In the genomic region with DNA sequence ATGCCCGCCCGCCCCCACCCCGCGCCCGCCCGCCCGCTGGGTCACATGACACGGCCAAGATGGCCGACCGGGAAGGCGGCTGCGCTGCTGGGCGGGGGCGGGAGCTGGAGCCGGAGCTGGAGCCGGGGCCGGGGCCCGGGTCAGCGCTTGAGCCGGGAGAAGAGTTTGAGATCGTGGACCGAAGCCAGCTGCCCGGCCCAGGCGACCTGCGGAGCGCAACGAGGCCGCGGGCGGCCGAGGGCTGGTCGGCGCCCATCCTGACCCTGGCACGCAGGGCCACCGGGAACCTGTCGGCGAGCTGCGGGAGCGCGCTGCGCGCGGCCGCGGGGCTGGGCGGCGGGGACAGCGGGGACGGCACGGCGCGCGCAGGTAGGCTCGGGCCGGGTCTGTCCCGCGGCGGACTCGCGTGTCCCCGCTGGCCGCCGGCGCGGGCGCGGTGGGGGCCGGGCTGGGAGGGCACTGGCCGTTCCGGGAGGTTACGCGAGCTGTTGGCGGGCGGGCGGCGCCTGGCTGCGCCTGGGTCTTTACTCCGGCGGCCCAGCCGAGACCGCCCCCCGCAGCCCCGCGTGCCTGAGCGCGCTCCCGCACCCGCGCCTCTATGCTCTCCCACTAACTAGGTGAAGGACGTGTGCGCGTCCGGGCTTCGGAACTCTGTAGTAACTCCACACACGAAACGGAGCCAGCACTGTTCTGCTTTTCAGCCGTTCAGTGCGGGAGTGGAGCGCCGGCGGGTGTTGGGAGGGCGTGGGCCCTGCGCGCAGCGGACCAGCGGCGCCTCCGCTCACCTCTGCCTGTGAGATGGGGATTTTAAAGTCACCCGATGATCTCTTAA, we compare ENCODE assay signal across 8 cellular contexts. TPM values are rescaled to one million over a fixed set of nuclear protein-coding genes. Genes with fewer than 3 reads are reported as not detected.
DNase-seq lines count a peak whose midpoint lies in the region; ATAC-seq and TF ChIP-seq lines count a peak whose summit lies in the region.

A gene with protein sequence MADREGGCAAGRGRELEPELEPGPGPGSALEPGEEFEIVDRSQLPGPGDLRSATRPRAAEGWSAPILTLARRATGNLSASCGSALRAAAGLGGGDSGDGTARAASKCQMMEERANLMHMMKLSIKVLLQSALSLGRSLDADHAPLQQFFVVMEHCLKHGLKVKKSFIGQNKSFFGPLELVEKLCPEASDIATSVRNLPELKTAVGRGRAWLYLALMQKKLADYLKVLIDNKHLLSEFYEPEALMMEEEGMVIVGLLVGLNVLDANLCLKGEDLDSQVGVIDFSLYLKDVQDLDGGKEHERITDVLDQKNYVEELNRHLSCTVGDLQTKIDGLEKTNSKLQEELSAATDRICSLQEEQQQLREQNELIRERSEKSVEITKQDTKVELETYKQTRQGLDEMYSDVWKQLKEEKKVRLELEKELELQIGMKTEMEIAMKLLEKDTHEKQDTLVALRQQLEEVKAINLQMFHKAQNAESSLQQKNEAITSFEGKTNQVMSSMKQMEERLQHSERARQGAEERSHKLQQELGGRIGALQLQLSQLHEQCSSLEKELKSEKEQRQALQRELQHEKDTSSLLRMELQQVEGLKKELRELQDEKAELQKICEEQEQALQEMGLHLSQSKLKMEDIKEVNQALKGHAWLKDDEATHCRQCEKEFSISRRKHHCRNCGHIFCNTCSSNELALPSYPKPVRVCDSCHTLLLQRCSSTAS (plus strand): TSS at position 44 of the 832 bp plus-strand sequence. CDS start 16 bp downstream, at position 60.

- ATAC-seq in GM21717 (IDR thresholded peaks at IDR 0.05; ENCODE audit: unreplicated experiment) (peak; percentile 73), thoracic aorta (ENCODE audit: insufficient number of reproducible peaks, low FRiP score, low read depth) (peak; percentile 52)

- H3K4me1 ChIP-seq in ovary (ENCODE audit: insufficient read depth) (peaks cover 4% of the 10 kb centered on the region), thoracic aorta (ENCODE audit: control insufficient read depth in 1 of 2, low read depth in 2 of 2) (peaks cover 13 to 30% of the 10 kb centered on the region in 2 donors)

- H3K36me3 ChIP-seq in SK-N-MC (ENCODE audit: insufficient read depth, low read length), result peaks cover 19% of the 10 kb centered on the region; the same call in 1 of the 2 replicates
- no peaks in the 10 kb centered on the region for H3K36me3 ChIP-seq in ovary
- H3K36me3 ChIP-seq in thoracic aorta, result no peaks in the 10 kb centered on the region

- H3K27ac ChIP-seq in SK-N-MC (peak within 1 kb of the TSS; percentile 98), ovary (peak within 1 kb of the TSS; percentile 67 to 91), thoracic aorta (peak within 1 kb of the TSS; percentile 89 to 95)

- in situ Hi-C loops in KBM-7 (cut with MboI; ENCODE audit: low pct_unique_long_range_greater_than_20kb, low sequenced_read_pairs), result no loop called here

- TF ChIP-seq EP300 in ovary (IDR thresholded peaks at IDR 0.05), result no peak

- TF ChIP-seq CTCF in ovary (IDR thresholded peaks at IDR 0.05) (peak in 2 of 3 donors; percentile 38 to 41), thoracic aorta (IDR thresholded peaks at IDR 0.05) (peak; percentile 4)

- peak; percentile 75 for DNase-seq in ELF-1 (ENCODE audit: low read depth, low spot score)
- DNase-seq in KBM-7, result peak; percentile 79
- no peak for DNase-seq in SK-N-MC (ENCODE audit: low read depth, low spot score)
- DNase-seq in activated naive CD4-positive, alpha-beta T cell treated with anti-CD3 and anti-CD28 coated beads, Interleukin-2, amount 50 U/mL, for 16 hours, result peak; percentile 85
- DNase-seq in glomerular visceral epithelial cell (ENCODE audit: extremely low spot score), result peak; percentile 81
- DNase-seq in ovary, result peak; percentile 79 to 88 (median 82)
- DNase-seq in thoracic aorta (ENCODE audit: low spot score), result no peak

- peak within 1 kb of the TSS; percentile 91 for H3K9ac ChIP-seq in SK-N-MC (ENCODE audit: insufficient read length)

- H3K9me3 ChIP-seq in SK-N-MC (ENCODE audit: low read depth, low read length) (no peaks in the 10 kb centered on the region), ovary (no peaks in the 10 kb centered on the region), thoracic aorta (no peaks in the 10 kb centered on the region)

- intact Hi-C loops in ovary (cut with DNase I), result loop anchor here in 3 of 4 donors (5.0 to 10.0 kb wide), 3 partner anchors 64 to 1264 kb away; a partner anchor contains a TSS

- peak within 1 kb of the TSS; percentile 85 for H3K4me3 ChIP-seq in SK-N-MC
- peak within 1 kb of the TSS; percentile 71 for H3K4me3 ChIP-seq in ovary
- peak within 1 kb of the TSS; percentile 98 for H3K4me3 ChIP-seq in thoracic aorta

- TF ChIP-seq POLR2A in ovary (IDR thresholded peaks at IDR 0.05), result peak; percentile 68

- WGBS in ovary, 3 donors, result 0 to 1% (median 0%) methylated on average over 53 to 108 of the region's 109 CpGs

- H3K27me3 ChIP-seq in ovary (no peaks in the 10 kb centered on the region), thoracic aorta (replicated peaks; ENCODE audit: insufficient read depth) (no peaks in the 10 kb centered on the region)

RNA-seq across cellular contexts. Expression of the gene that starts here (rescaled TPM):
- total RNA-seq in ovary, result 10 to 100 TPM; 35.6 to 47.2 (median 39.1) TPM
- 10 to 100 TPM; 31.4 to 53.6 TPM for polyA plus RNA-seq in ovary
- 10 to 100 TPM; 56.2 to 86.3 TPM for total RNA-seq in thoracic aorta

Comparison
In these comparisons a context has a peak if more than half of its experiments do, and no peak if none do; other contexts are left out.
1. DNase-seq: peak in ELF-1 (single experiment), KBM-7 (single experiment), activated naive CD4-positive, alpha-beta T cell treated with anti-CD3 and anti-CD28 coated beads, Interleukin-2, amount 50 U/mL, for 16 hours (single experiment), glomerular visceral epithelial cell (single experiment) and ovary (5 of 5); none in SK-N-MC (single experiment) and thoracic aorta (single experiment).
2. Peak in every context shown above with its lines, with median percentiles within 50 percentile points of each other: H3K27ac ChIP-seq and H3K4me3 ChIP-seq.